In the genomic region with DNA sequence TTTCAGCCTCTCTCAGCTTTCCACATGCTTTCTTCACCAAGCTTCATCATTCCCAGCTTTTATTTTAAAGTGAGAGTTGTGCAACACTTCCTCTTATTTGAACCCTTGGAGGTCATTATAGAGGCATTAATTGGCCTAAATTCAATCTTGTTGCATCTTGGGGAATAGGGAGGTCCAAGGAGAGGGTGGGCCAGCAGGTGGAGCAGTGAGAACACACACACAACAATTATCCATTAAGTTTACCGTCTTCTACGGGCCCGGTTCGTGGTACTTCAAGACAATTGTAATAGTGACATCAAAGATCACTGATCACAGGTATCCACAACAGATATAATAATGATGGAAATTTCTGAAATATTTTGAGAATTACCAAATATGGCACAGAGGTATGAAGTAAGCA, we compare ENCODE assay signal across 23 cellular contexts.
DNase-seq lines count a peak whose midpoint lies in the region; ATAC-seq, FAIRE-seq and TF ChIP-seq lines count a peak whose summit lies in the region.
"Had no signal": no experiment of that assay in that cellular context is flagged by ENCODE, and none has a peak within 500 bp of the region (broad histone marks: within the 10 kb centered on the region; RNA-seq: fewer than 3 reads in every experiment).

No MANE protein-coding gene starts in this region.

- TF ChIP-seq POLR2A in GM12891 (IDR thresholded peaks at IDR 0.05; ENCODE audit: low read depth, low read length), result no peak

- H3K4me3 Mint-ChIP-seq in H9, result no peak overlapping the region
- H3K4me3 Mint-ChIP-seq in endodermal cell, result no peak overlapping the region
- H3K4me3 Mint-ChIP-seq: activated T-cell treated with anti-CD3 and anti-CD28 coated beads, Interleukin-2, amount 50 U/mL, for 4 hours; brain; mesothelial cell of epicardium; naive thymus-derived CD8-positive, alpha-beta T cell; stimulated activated memory B cell treated with anti-CD40 and anti-IgM and Interleukin-4, amounts not matched to agents 10 μg/mL and 1 μg/mL and 100 μg/mL, for 72 hours; T-cell had no signal

- H3K9ac ChIP-seq in H9 (ENCODE audit: extremely low read depth, insufficient read length, low read length), result no peak overlapping the region
- H3K9ac ChIP-seq in OCI-LY3 (ENCODE audit: low read length), result no peak overlapping the region
- H3K9ac ChIP-seq in endodermal cell (ENCODE audit: extremely low read depth, low read length, poor library complexity, severe bottlenecking), result no peak overlapping the region

- H3K4me1 ChIP-seq in H9 (ENCODE audit: insufficient read depth, low read length), result no peaks in the 10 kb centered on the region
- H3K4me1 ChIP-seq in OCI-LY3 (ENCODE audit: low read length), result no peaks in the 10 kb centered on the region
- no peaks in the 10 kb centered on the region for H3K4me1 ChIP-seq in endodermal cell (ENCODE audit: control insufficient read depth, insufficient read depth, low read length)
- H3K4me1 ChIP-seq: left lung, SJCRH30 had no signal

- H3T11ph ChIP-seq in H9 (ENCODE audit: low read length), result no peak overlapping the region

- no peak overlapping the region for H3K4ac ChIP-seq in H9 (ENCODE audit: low read depth, low read length)

- no peaks in the 10 kb centered on the region for H3K36me3 Mint-ChIP-seq in H9 (ENCODE audit: insufficient read depth in 1 of 3, low read depth in 3 of 3)
- no peaks in the 10 kb centered on the region for H3K36me3 Mint-ChIP-seq in endodermal cell (ENCODE audit: low read depth)
- H3K36me3 Mint-ChIP-seq: brain; naive thymus-derived CD8-positive, alpha-beta T cell; stimulated activated memory B cell treated with anti-CD40 and anti-IgM and Interleukin-4, amounts not matched to agents 10 μg/mL and 1 μg/mL and 100 μg/mL, for 72 hours; T-cell had no signal

- H2BK15ac ChIP-seq in H9 (ENCODE audit: low read depth, low read length), result no peak overlapping the region

- H3K79me1 ChIP-seq in H9 (ENCODE audit: insufficient read depth, low read depth, low read length, poor library complexity, severe bottlenecking), result no peaks in the 10 kb centered on the region

- no peak for ATAC-seq in GM19397 (IDR thresholded peaks at IDR 0.05; ENCODE audit: unreplicated experiment)
- ATAC-seq: activated T-cell treated with anti-CD3 and anti-CD28 coated beads, Interleukin-2, amount 50 U/mL, for 4 hours; left lung; naive thymus-derived CD8-positive, alpha-beta T cell; stimulated activated memory B cell treated with anti-CD40 and anti-IgM and Interleukin-4, amounts not matched to agents 10 μg/mL and 1 μg/mL and 100 μg/mL, for 72 hours; T-cell had no signal

- no peak overlapping the region for H2AK5ac ChIP-seq in H9 (ENCODE audit: insufficient read length, low read length)

- H3K56ac ChIP-seq in H9 (ENCODE audit: insufficient read length, low read depth, low read length), result no peak overlapping the region

- H3K4me1 Mint-ChIP-seq in H9 (no peaks in the 10 kb centered on the region), endodermal cell (no peaks in the 10 kb centered on the region)
- H3K4me1 Mint-ChIP-seq: naive thymus-derived CD8-positive, alpha-beta T cell; stimulated activated memory B cell treated with anti-CD40 and anti-IgM and Interleukin-4, amounts not matched to agents 10 μg/mL and 1 μg/mL and 100 μg/mL, for 72 hours; T-cell had no signal

- no peak overlapping the region for H2BK12ac ChIP-seq in H9 (ENCODE audit: insufficient read length, low read depth, low read length)

- no peak overlapping the region for H3K4me3 ChIP-seq in OCI-LY3 (ENCODE audit: low read length)
- H3K4me3 ChIP-seq in endodermal cell (ENCODE audit: low read length), result no peak overlapping the region
- H3K4me3 ChIP-seq: left lung, PC-9, SJCRH30 had no signal

- H2BK120ac ChIP-seq in H9 (ENCODE audit: low read depth, low read length, poor library complexity, severe bottlenecking), result no peak overlapping the region

- H3K18ac ChIP-seq in H9 (ENCODE audit: insufficient read length, low read depth, low read length), result no peak overlapping the region

- no peak for FAIRE-seq in GM12891 (lab: Jason Lieb, UNC)
- FAIRE-seq: HTR-8/SVneo had no signal

- H4K8ac ChIP-seq in H9 (replicated peaks; ENCODE audit: insufficient read length, low read depth, low read length), result no peak overlapping the region

- H3K36me3 ChIP-seq in OCI-LY3 (replicated peaks; ENCODE audit: low read depth, low read length), result no peaks in the 10 kb centered on the region
- H3K36me3 ChIP-seq in endodermal cell (ENCODE audit: control insufficient read depth, insufficient read depth, low read length), result no peaks in the 10 kb centered on the region
- H3K36me3 ChIP-seq: left lung, SJCRH30 had no signal

- H4K91ac ChIP-seq in H9 (ENCODE audit: insufficient read length, low read depth, low read length), result no peak overlapping the region

- TF ChIP-seq CTCF in H9 (conservative IDR thresholded peaks at IDR 0.05) (peak; percentile 69), OCI-LY3 (IDR thresholded peaks at IDR 0.05; ENCODE audit: low read depth, low read length) (peak; percentile 22; the same call in 1 of the 2 replicates), endodermal cell (conservative IDR thresholded peaks at IDR 0.05) (peak; percentile 75)

- H3K4me2 ChIP-seq in H9 (ENCODE audit: insufficient read depth, insufficient read length, low read length), result no peak overlapping the region
- H3K4me2 ChIP-seq in OCI-LY3 (ENCODE audit: low read length), result no peak overlapping the region
- H3K4me2 ChIP-seq: PC-9 had no signal

- no peak overlapping the region for H3K23ac ChIP-seq in H9 (ENCODE audit: insufficient read length, low read depth, low read length)

- H4K5ac ChIP-seq in H9 (ENCODE audit: insufficient read length, low read depth, low read length), result no peak overlapping the region

- H3K9me3 Mint-ChIP-seq in H9, result peaks cover 0 to 3% of the 10 kb centered on the region in 2 experiments; a peak in 3 of 5 replicates
- H3K9me3 Mint-ChIP-seq in endodermal cell, result no peaks in the 10 kb centered on the region
- H3K9me3 Mint-ChIP-seq: activated T-cell treated with anti-CD3 and anti-CD28 coated beads, Interleukin-2, amount 50 U/mL, for 4 hours; naive thymus-derived CD8-positive, alpha-beta T cell; stimulated activated memory B cell treated with anti-CD40 and anti-IgM and Interleukin-4, amounts not matched to agents 10 μg/mL and 1 μg/mL and 100 μg/mL, for 72 hours; T-cell had no signal

- H3K27me3 ChIP-seq in H9 (ENCODE audit: insufficient read depth, low read length) (no peaks in the 10 kb centered on the region), OCI-LY3 (ENCODE audit: low read depth, low read length) (0 out of 2 replicates have a peak, but pooled peaks cover 7% of the 10 kb centered on the region), endodermal cell (ENCODE audit: control insufficient read depth, insufficient read depth, low read length, poor library complexity, severe bottlenecking) (no peaks in the 10 kb centered on the region)
- H3K27me3 ChIP-seq: left lung, SJCRH30 had no signal

- H3K27me3 Mint-ChIP-seq in H9 (ENCODE audit: low read depth) (no peaks in the 10 kb centered on the region), endodermal cell (ENCODE audit: insufficient read depth) (no peaks in the 10 kb centered on the region)
- H3K27me3 Mint-ChIP-seq: brain; stimulated activated memory B cell treated with anti-CD40 and anti-IgM and Interleukin-4, amounts not matched to agents 10 μg/mL and 1 μg/mL and 100 μg/mL, for 72 hours; T-cell had no signal

- H2AFZ ChIP-seq in H9 (ENCODE audit: low read length), result no peak overlapping the region
- no peak overlapping the region for H2AFZ ChIP-seq in OCI-LY3 (ENCODE audit: low read depth, low read length)
- H2AFZ ChIP-seq: PC-9 had no signal

- H3K9me3 ChIP-seq in H9 (ENCODE audit: control insufficient read depth, low read depth, low read length) (no peaks in the 10 kb centered on the region), OCI-LY3 (ENCODE audit: insufficient read depth, low read length) (no peaks in the 10 kb centered on the region; the same call in 1 of the 2 replicates), endodermal cell (ENCODE audit: control insufficient read depth, low read length) (no peaks in the 10 kb centered on the region)
- H3K9me3 ChIP-seq: SJCRH30 had no signal

- H3K27ac Mint-ChIP-seq in H9, result no peak overlapping the region
- no peak overlapping the region for H3K27ac Mint-ChIP-seq in endodermal cell
- H3K27ac Mint-ChIP-seq: brain; mesothelial cell of epicardium; naive thymus-derived CD8-positive, alpha-beta T cell; stimulated activated memory B cell treated with anti-CD40 and anti-IgM and Interleukin-4, amounts not matched to agents 10 μg/mL and 1 μg/mL and 100 μg/mL, for 72 hours; T-cell had no signal

- in situ Hi-C loops in ACHN (cut with HindIII; ENCODE audit: low pct_ligation_motif_present, low pct_unique_long_range_greater_than_20kb, low sequenced_read_pairs), result no loop called here

- H3K23me2 ChIP-seq in H9 (ENCODE audit: insufficient read length, low read depth, low read length, poor library complexity, severe bottlenecking), result no peaks in the 10 kb centered on the region

- H2BK20ac ChIP-seq in H9 (ENCODE audit: low read depth, low read length, poor library complexity, severe bottlenecking), result no peak overlapping the region

- no CpG with 5 or more reads among the region's 4 CpGs for WGBS in H9 (ENCODE audit: extremely low coverage, insufficient read length, low lambda C conversion rate)
- 100% methylated on average over 4 of the region's 4 CpGs; no CpG with 5 or more reads in 1 of the 2 experiments for WGBS in endodermal cell (ENCODE audit: insufficient coverage in 1 of 2, insufficient read length in 1 of 2), 2 experiments

- no peaks in the 10 kb centered on the region for H3K79me2 ChIP-seq in H9 (ENCODE audit: insufficient read depth, low read length)
- no peaks in the 10 kb centered on the region for H3K79me2 ChIP-seq in OCI-LY3 (ENCODE audit: low read length)

- H4K20me1 ChIP-seq in H9 (ENCODE audit: control insufficient read depth, insufficient read depth, insufficient read length), result no peaks in the 10 kb centered on the region
- H4K20me1 ChIP-seq in OCI-LY3 (ENCODE audit: insufficient read depth, low read length), result no peaks in the 10 kb centered on the region

- H3K14ac ChIP-seq in H9 (ENCODE audit: insufficient read depth, low read length), result no peak overlapping the region

- DNase-seq in ACHN (peak; percentile 7), H9 (peak; percentile 39), endodermal cell (peak; percentile 65), GM12891 (ENCODE audit: insufficient read length, low spot score) (no peak)
- DNase-seq in stimulated activated CD4-positive, alpha-beta T cell treated with anti-CD3 and anti-CD28 coated beads, Interleukin-2, amount 100 ng/mL, for 24 hours, result no peak
- DNase-seq: activated naive CD4-positive, alpha-beta T cell; activated T-cell treated with anti-CD3 and anti-CD28 coated beads, Interleukin-2, amount 50 U/mL, for 4 hours; left lung; naive thymus-derived CD8-positive, alpha-beta T cell; NCI-H1092 treated with DMSO at 0.1 percent for 48 hours; NCI-H187 treated with DMSO at 0.1 percent for 48 hours; NCI-H2227 treated with DMSO at 0.1 percent for 48 hours; NCI-H82; PC-9; SJCRH30; stimulated activated CD4-positive, alpha-beta T cell treated with anti-CD3 and anti-CD28 coated beads, Interleukin-4, amount 100 ng/mL, for 1 hour; T-cell had no signal

- H3K27ac ChIP-seq in H9 (ENCODE audit: insufficient read length, low read depth, low read length), result no peak overlapping the region
- H3K27ac ChIP-seq in OCI-LY3 (ENCODE audit: low read length), result no peak overlapping the region
- no peak overlapping the region for H3K27ac ChIP-seq in endodermal cell (ENCODE audit: low read depth, low read length)
- H3K27ac ChIP-seq: left lung, PC-9, SJCRH30 had no signal

- no peak overlapping the region for H2BK5ac ChIP-seq in H9 (ENCODE audit: insufficient read length, low read length)

Comparison
In these comparisons a context has a peak if more than half of its experiments do, and no peak if none do; other contexts are left out.
1. DNase-seq: peak in ACHN (single experiment), H9 (single experiment) and endodermal cell (single experiment); none in stimulated activated CD4-positive, alpha-beta T cell treated with anti-CD3 and anti-CD28 coated beads, Interleukin-2, amount 100 ng/mL, for 24 hours (0 of 2) and GM12891 (single experiment).
2. CTCF ChIP-seq: peak in every context shown above with its lines; median percentile 75 in endodermal cell; 69 in H9; 22 in OCI-LY3.